Comparison of ENCODE assay signal across 1 cellular context in genomic region chr3:157107644-157108133, GRCh38.
TF ChIP-seq lines count a peak whose summit lies in the region.

No MANE protein-coding gene starts in this region.

TF ChIP-seq in K562, 482 proteins besides CTCF, POLR2A, EP300 and RAD21 (continued from another document and continues in another):
- TF ChIP-seq SPI1 (IDR thresholded peaks at IDR 0.05; ENCODE audit: borderline replicate concordance, low read depth, low read length) (no peak), ASH1L (IDR thresholded peaks at IDR 0.05; ENCODE audit: borderline replicate concordance, low read depth, partially characterized antibody) (no peak), SRSF3 (IDR thresholded peaks at IDR 0.05; ENCODE audit: insufficient read depth, low read length) (no peak), OTX1 (CRISPR knock-in tag; IDR thresholded peaks at IDR 0.05) (no peak), THAP12 (CRISPR knock-in tag; IDR thresholded peaks at IDR 0.05) (no peak), CHD7 (IDR thresholded peaks at IDR 0.05; ENCODE audit: low read depth, low read length) (no peak), ATF3 (IDR thresholded peaks at IDR 0.05) (peak; percentile 69; the same call in 1 of the 2 replicates), ATF3 (CRISPR knock-in tag; conservative IDR thresholded peaks at IDR 0.05) (no peak), TFAM (CRISPR knock-in tag; conservative IDR thresholded peaks at IDR 0.05) (no peak), ETV1 (tag; conservative IDR thresholded peaks at IDR 0.05; ENCODE audit: low read depth) (no peak), MBD1 (CRISPR knock-in tag; IDR thresholded peaks at IDR 0.05) (no peak), FUS (optimal IDR thresholded peaks at IDR 0.05; ENCODE audit: low read depth, low read length) (no peak), ZNF766 (CRISPR knock-in tag; conservative IDR thresholded peaks at IDR 0.05) (no peak; the same call in 1 of the 2 replicates), NCOA1 (IDR thresholded peaks at IDR 0.05; ENCODE audit: low read depth) (peak; percentile 79; the same call in 1 of the 2 replicates), BHLHE40 (IDR thresholded peaks at IDR 0.05; ENCODE audit: low read length) (no peak; the same call in 1 of the 2 replicates), SAP30 (IDR thresholded peaks at IDR 0.05; ENCODE audit: borderline replicate concordance, insufficient read depth, low read depth, low read length, poor library complexity, severe bottlenecking) (no peak), ZNF140 (CRISPR knock-in tag; IDR thresholded peaks at IDR 0.05) (no peak), ZBTB8A (IDR thresholded peaks at IDR 0.05; ENCODE audit: partially characterized antibody) (no peak), ZNF184 (CRISPR knock-in tag; IDR thresholded peaks at IDR 0.05) (no peak), ATF4 (CRISPR knock-in tag; IDR thresholded peaks at IDR 0.05) (peak; percentile 74), ZNF143 (CRISPR knock-in tag; IDR thresholded peaks at IDR 0.05) (no peak), ZNF586 (CRISPR knock-in tag; conservative IDR thresholded peaks at IDR 0.05) (no peak), RERE (CRISPR knock-in tag; IDR thresholded peaks at IDR 0.05; ENCODE audit: borderline replicate concordance) (no peak), BMI1 (IDR thresholded peaks at IDR 0.05; ENCODE audit: low read length) (no peak), MEF2D (tag; conservative IDR thresholded peaks at IDR 0.05; ENCODE audit: low read depth) (0 out of 2 replicates have a peak, but pooled peaks have one; percentile 42), MED1 (CRISPR knock-in tag; IDR thresholded peaks at IDR 0.05; ENCODE audit: borderline replicate concordance) (no peak), POLR2AphosphoS5 (IDR thresholded peaks at IDR 0.05; ENCODE audit: control insufficient read depth, insufficient read depth, low read depth, low read length) (no peak), NCOR1 (IDR thresholded peaks at IDR 0.05) (peak; percentile 54; the same call in 1 of the 2 replicates), ZNF311 (CRISPR knock-in tag; IDR thresholded peaks at IDR 0.05) (0 out of 2 replicates have a peak, but pooled peaks have one; percentile 42), BCL6 (CRISPR knock-in tag; IDR thresholded peaks at IDR 0.05) (no peak), POLR3A (IDR thresholded peaks at IDR 0.05; ENCODE audit: borderline replicate concordance, extremely low read depth, insufficient read depth, insufficient read length) (no peak), HDAC1 (IDR thresholded peaks at IDR 0.05) (peak in 1 of 2 experiments; percentile 94; a peak in 2 of 4 replicates), ZNF589 (CRISPR knock-in tag; IDR thresholded peaks at IDR 0.05; ENCODE audit: low read depth) (peak; percentile 76; the same call in 1 of the 2 replicates), ZNF224 (CRISPR knock-in tag; IDR thresholded peaks at IDR 0.05) (no peak), ZFP36 (IDR thresholded peaks at IDR 0.05; ENCODE audit: low read depth, low read length, partially characterized antibody) (no peak), HNRNPLL (IDR thresholded peaks at IDR 0.05; ENCODE audit: low read depth, low read length, poor library complexity, severe bottlenecking) (no peak), RCOR1 (IDR thresholded peaks at IDR 0.05; ENCODE audit: borderline replicate concordance in 1 of 2, low read depth in 2 of 2, low read length in 2 of 2) (peak; percentile 9 to 98; a peak in 2 of 4 replicates)
